19 cellular contexts compared by ENCODE assay signal in genomic region chr3:58345457-58345856, GRCh38.
"Had no signal": no experiment of that assay in that cellular context is flagged by ENCODE, and none has a peak within 500 bp of the region (broad histone marks: within the 10 kb centered on the region; RNA-seq: fewer than 3 reads in every experiment).

No MANE protein-coding gene starts in this region.

- H3K27me3 ChIP-seq: gastrocnemius medialis, spleen had no signal

- H3K36me3 Mint-ChIP-seq: mesothelial cell of epicardium had no signal

- H3K9me3 Mint-ChIP-seq: activated naive CD4-positive, alpha-beta T cell treated with anti-CD3 and anti-CD28 coated beads for 36 hours; brain; mesothelial cell of epicardium; nephron progenitor cell had no signal

- H3K27me3 Mint-ChIP-seq: brain had no signal

- H3K27ac Mint-ChIP-seq: mesothelial cell of epicardium, nephron progenitor cell had no signal

- H3K27ac ChIP-seq: gastrocnemius medialis, WERI-Rb-1 had no signal

- H3K4me3 ChIP-seq: gastrocnemius medialis, lung, spleen had no signal

- DNase-seq: activated CD4-positive, alpha-beta T cell treated with anti-CD3 and anti-CD28 coated beads for 1 hour; activated naive CD4-positive, alpha-beta T cell treated with anti-CD3 and anti-CD28 coated beads for 36 hours; anterior cingulate cortex; caudate nucleus; erythroblast; gastrocnemius medialis; head of caudate nucleus; nephron progenitor cell; occipital lobe; retina; spleen; stimulated activated CD4-positive, alpha-beta T cell treated with anti-CD3 and anti-CD28 coated beads, Interleukin-4, amount 100 ng/mL, for 4 hours; stimulated activated naive CD4-positive, alpha-beta T cell; T-helper 2 cell; WERI-Rb-1 had no signal

- ATAC-seq: gastrocnemius medialis, left lobe of liver had no signal

- H3K4me3 Mint-ChIP-seq: activated naive CD4-positive, alpha-beta T cell treated with anti-CD3 and anti-CD28 coated beads for 36 hours; brain; mesothelial cell of epicardium; nephron progenitor cell had no signal

- H3K36me3 ChIP-seq: gastrocnemius medialis, WERI-Rb-1 had no signal

- H3K4me1 Mint-ChIP-seq: nephron progenitor cell had no signal

- H3K9me3 ChIP-seq: gastrocnemius medialis, spleen had no signal
